ENCODE assay signal across 8 cellular contexts in the genomic region with DNA sequence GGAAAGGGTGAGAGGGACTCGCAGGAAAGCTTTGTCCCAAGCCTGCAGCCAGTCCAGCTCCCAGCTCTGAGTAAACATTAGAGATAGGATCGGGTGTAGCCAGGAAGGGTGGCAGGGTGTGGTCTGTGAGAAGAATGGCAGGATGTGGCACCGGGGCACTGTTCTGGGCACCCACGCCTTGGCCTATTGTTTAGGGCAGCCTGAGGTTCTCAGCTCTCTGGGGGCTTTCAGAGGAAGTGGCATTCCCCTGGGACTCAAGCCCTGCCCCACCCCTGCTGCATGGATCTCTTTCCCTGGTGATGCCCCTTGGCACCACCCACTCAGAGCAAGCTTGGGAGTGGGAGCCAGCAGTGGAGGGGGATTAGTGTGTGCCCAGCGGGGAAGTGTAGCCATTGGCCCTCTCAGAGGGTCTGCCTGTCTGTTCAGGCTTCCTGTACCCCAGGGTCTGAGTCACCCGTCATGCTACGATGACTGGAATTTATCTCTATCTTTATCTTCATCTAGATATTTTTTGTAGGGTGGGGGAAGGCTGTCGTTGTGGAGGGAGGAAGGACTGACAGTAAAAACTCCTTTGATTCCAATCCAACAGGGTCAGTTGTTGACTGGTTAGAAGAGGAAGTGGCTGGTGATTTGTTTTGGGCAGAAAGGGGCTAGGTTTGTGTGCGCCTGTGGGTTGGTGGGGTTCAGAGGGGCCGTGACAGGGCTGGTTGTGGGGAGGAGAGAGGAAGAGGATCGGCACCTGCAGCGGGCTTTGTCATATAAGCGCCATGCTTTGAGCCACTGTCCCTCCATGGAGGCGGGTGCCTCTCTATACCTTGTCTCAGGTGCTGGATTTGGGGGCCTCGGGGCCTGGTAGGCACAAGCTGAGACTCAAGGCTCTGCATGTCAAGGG. TPM values are rescaled to one million over a fixed set of nuclear protein-coding genes. Genes with fewer than 3 reads are reported as not detected.
A peak's percentile ranks its signal among the peaks of the same experiment; 100 is the strongest.
DNase-seq lines count a peak whose midpoint lies in the region; TF ChIP-seq lines count a peak whose summit lies in the region.
"Had no signal": no experiment of that assay in that cellular context is flagged by ENCODE, and none has a peak within 500 bp of the region (broad histone marks: within the 10 kb centered on the region; RNA-seq: fewer than 3 reads in every experiment).

No MANE protein-coding gene starts in this region.

- peak overlapping the region; percentile 74 for H3K27ac Mint-ChIP-seq in HFFc6
- H3K27ac Mint-ChIP-seq in T-helper 2 cell treated with Interferon-gamma antibody and Interleukin-4, amounts not matched to agents 5 μg/mL and 100 μg/mL, for 36 hours, result peak overlapping the region; percentile 84

- intact Hi-C loops in lower leg skin (cut with DNase I; ENCODE audit: low total_unique reads), result no loop called here

- WGBS in lower leg skin, 2 donors, result 57 to 66% methylated on average over 14 to 15 of the region's 15 CpGs

- TF ChIP-seq CTCF in HFFc6 (IDR thresholded peaks at IDR 0.05) (no peak), lower leg skin (IDR thresholded peaks at IDR 0.05) (no peak)

- H3K4me3 ChIP-seq in skin epidermis, result no peak overlapping the region
- no peak overlapping the region for H3K4me3 ChIP-seq in lower leg skin (ENCODE audit: low read depth, poor library complexity, severe bottlenecking)

- H3K4me3 Mint-ChIP-seq in HFFc6, result peak overlapping the region; percentile 54
- H3K4me3 Mint-ChIP-seq in T-helper 2 cell treated with Interferon-gamma antibody and Interleukin-4, amounts not matched to agents 5 μg/mL and 100 μg/mL, for 36 hours, result peak overlapping the region; percentile 55

- peak overlapping the region in 19 of 21 experiments; percentile 22 to 82 (median 67) for H3K27ac ChIP-seq in skin epidermis

- H3K4me1 Mint-ChIP-seq in HFFc6 (ENCODE audit: low read depth), result peaks cover 32% of the 10 kb centered on the region
- peaks cover 31% of the 10 kb centered on the region for H3K4me1 Mint-ChIP-seq in T-helper 2 cell treated with Interferon-gamma antibody and Interleukin-4, amounts not matched to agents 5 μg/mL and 100 μg/mL, for 36 hours (ENCODE audit: low read depth)

- H3K27me3 Mint-ChIP-seq in HFFc6 (ENCODE audit: insufficient read depth), result no peaks in the 10 kb centered on the region
- H3K27me3 Mint-ChIP-seq in T-helper 2 cell treated with Interferon-gamma antibody and Interleukin-4, amounts not matched to agents 5 μg/mL and 100 μg/mL, for 36 hours (ENCODE audit: low read depth), result peaks cover 4% of the 10 kb centered on the region

- DNase-seq in HFFc6 (peak; percentile 39), glomerular visceral epithelial cell (ENCODE audit: extremely low spot score) (peak; percentile 61), NCI-H1105 treated with DMSO at 0.1 percent for 48 hours (lab: John Stamatoyannopoulos, UW) (no peak), NCI-H226 (no peak), lower leg skin (ENCODE audit: low spot score in 2 of 2) (no peak)
- peak; percentile 13 for DNase-seq in T-helper 2 cell treated with Interferon-gamma antibody and Interleukin-4, amounts not matched to agents 5 μg/mL and 100 μg/mL, for 36 hours (ENCODE audit: low spot score)
- DNase-seq: occipital lobe had no signal

- TF ChIP-seq POLR2A in lower leg skin (IDR thresholded peaks at IDR 0.05), result no peak

- H3K36me3 Mint-ChIP-seq in HFFc6 (ENCODE audit: low read depth), result no peaks in the 10 kb centered on the region
- H3K36me3 Mint-ChIP-seq in T-helper 2 cell treated with Interferon-gamma antibody and Interleukin-4, amounts not matched to agents 5 μg/mL and 100 μg/mL, for 36 hours (ENCODE audit: low read depth), result peaks cover 4% of the 10 kb centered on the region

- no peaks in the 10 kb centered on the region for H3K9me3 Mint-ChIP-seq in HFFc6
- H3K9me3 Mint-ChIP-seq in T-helper 2 cell treated with Interferon-gamma antibody and Interleukin-4, amounts not matched to agents 5 μg/mL and 100 μg/mL, for 36 hours, result no peaks in the 10 kb centered on the region

RNA-seq across cellular contexts. Expression of a gene that starts 31.7 kb away (rescaled TPM):
- 10 to 100 TPM in 5 of 6 experiments, 1 to 10 TPM in 1; 9.9 to 13.5 (median 11.1) TPM for total RNA-seq in HFFc6 (2021; fragmentation: NEBNext Ultra II Directional; extraction: Animal tissue kit (Norgen Biotek cat#: 25700))
- 10 to 100 TPM in 2 of 4 donors, 1 to 10 TPM in 2; 7.2 to 32.2 (median 16.8) TPM for total RNA-seq in lower leg skin

RNA-seq across cellular contexts. Expression of a gene that starts 47.3 kb away (rescaled TPM):
- 1 to 10 TPM; 3.1 to 6.3 (median 3.9) TPM for total RNA-seq in HFFc6 (2021; fragmentation: NEBNext Ultra II Directional; extraction: Animal tissue kit (Norgen Biotek cat#: 25700))
- 10 to 100 TPM; 21.5 to 53.8 (median 42.6) TPM for total RNA-seq in lower leg skin

Comparison
In these comparisons a context has a peak if more than half of its experiments do, and no peak if none do; other contexts are left out.
1. DNase-seq: peak in HFFc6 (single experiment), T-helper 2 cell treated with Interferon-gamma antibody and Interleukin-4, amounts not matched to agents 5 μg/mL and 100 μg/mL, for 36 hours (single experiment) and glomerular visceral epithelial cell (single experiment); none in NCI-H1105 treated with DMSO at 0.1 percent for 48 hours (single experiment), NCI-H226 (single experiment) and lower leg skin (0 of 2).